ENCODE assay signal across 8 cellular contexts in genomic region chr19:50909240-50910070, GRCh38. TPM values are rescaled to one million over a fixed set of nuclear protein-coding genes. Genes with fewer than 3 reads are reported as not detected.
A peak's percentile ranks its signal among the peaks of the same experiment; 100 is the strongest.
DNase-seq lines count a peak whose midpoint lies in the region; ATAC-seq, FAIRE-seq and TF ChIP-seq lines count a peak whose summit lies in the region.

No MANE protein-coding gene starts in this region.

- H3K9me3 ChIP-seq in HepG2 (ENCODE audit: low read length) = no peaks in the 10 kb centered on the region

- H3K4me2 ChIP-seq in HepG2 (ENCODE audit: low read depth, low read length) = no peak overlapping the region

- 12% methylated on average over 8 of the region's 36 CpGs for WGBS in HepG2 (ENCODE audit: low lambda C conversion rate)

- H3K9me3 Mint-ChIP-seq in activated T-cell treated with anti-CD3 and anti-CD28 coated beads, Interleukin-2, amount 50 U/mL, for 72 hours = no peaks in the 10 kb centered on the region

- in situ Hi-C loops in HepG2 (cut with HindIII; ENCODE audit: extremely low pct_ligation_motif_present, low pct_unique_long_range_greater_than_20kb) = no loop called here

- H3K27me3 ChIP-seq in HepG2 (ENCODE audit: control insufficient read depth in 1 of 2, insufficient read depth in 2 of 2, low read length in 2 of 2) = peaks cover 3 to 36% of the 10 kb centered on the region in 2 experiments

- TF ChIP-seq EP300 in HepG2 (IDR thresholded peaks at IDR 0.05; ENCODE audit: low read depth in 2 of 2, low read length in 2 of 2) (no peak), HepG2 (CRISPR knock-in tag; IDR thresholded peaks at IDR 0.05; ENCODE audit: borderline replicate concordance) (no peak)

- H3K27ac ChIP-seq in HepG2 (ENCODE audit: extremely low read length, insufficient read depth, low read length) = no peak overlapping the region

- no peak overlapping the region for H2AFZ ChIP-seq in HepG2 (ENCODE audit: low read length)

- H3K4me1 ChIP-seq in HepG2 (ENCODE audit: insufficient read depth, low read length) = no peaks in the 10 kb centered on the region

- TF ChIP-seq POLR2A in HepG2 (IDR thresholded peaks at IDR 0.05; ENCODE audit: insufficient read depth in 1 of 2, low read depth in 2 of 2, low read length in 2 of 2) = no peak

- ATAC-seq in GM18868 (IDR thresholded peaks at IDR 0.05; ENCODE audit: unreplicated experiment) (peak; percentile 67), HepG2 (peak; percentile 76), HG02840 (IDR thresholded peaks at IDR 0.05; ENCODE audit: low FRiP score, unreplicated experiment) (no peak)
- ATAC-seq in activated T-cell treated with anti-CD3 and anti-CD28 coated beads, Interleukin-2, amount 50 U/mL, for 72 hours (replicated peaks in 1 of 2) = peak; percentile 60 to 63

- no peak for TF ChIP-seq RAD21 in HepG2 (CRISPR knock-in tag; IDR thresholded peaks at IDR 0.05)

- no TSS peak for BruUV-seq in HepG2 (replicated peaks; lab: Mats Ljungman, UMichigan)

- no peak overlapping the region for H3K27ac Mint-ChIP-seq in activated T-cell treated with anti-CD3 and anti-CD28 coated beads, Interleukin-2, amount 50 U/mL, for 72 hours

- intact Hi-C loops in HepG2 (cut with micrococcal nuclease; ENCODE audit: unreplicated experiment) = no loop called here

- H3K9ac ChIP-seq in HepG2 (ENCODE audit: insufficient read depth, low read depth, low read length) = no peak overlapping the region

- DNase-seq in AG08396 (ENCODE audit: low spot score) = peak; percentile 52
- DNase-seq in NCI-H146 (lab: John Stamatoyannopoulos, UW) = peak; percentile 84
- peak; percentile 53 to 56 for DNase-seq in activated T-cell treated with anti-CD3 and anti-CD28 coated beads, Interleukin-2, amount 50 U/mL, for 72 hours
- peak; percentile 13 for DNase-seq in HepG2 (ENCODE audit: low spot score)
- DNase-seq in A172 (ENCODE audit: low spot score) = no peak
- DNase-seq in AML-193 (lab: John Stamatoyannopoulos, UW) = no peak

- peaks cover 10% of the 10 kb centered on the region for H3K4me1 Mint-ChIP-seq in activated T-cell treated with anti-CD3 and anti-CD28 coated beads, Interleukin-2, amount 50 U/mL, for 72 hours (ENCODE audit: low read depth)

- TF ChIP-seq CTCF in HepG2 (CRISPR knock-in tag; IDR thresholded peaks at IDR 0.05) = no peak

- POLR2A ChIA-PET in HepG2 (lab: Yijun Ruan, JAX) = no interaction called here

- no peak for FAIRE-seq in HepG2 (lab: Jason Lieb, UNC)

- CTCF ChIA-PET in HepG2 (lab: Yijun Ruan, JAX; ENCODE audit: low intra/inter-chr PET ratio, low total read pairs) = no interaction called here

- no peaks in the 10 kb centered on the region for H3K36me3 Mint-ChIP-seq in activated T-cell treated with anti-CD3 and anti-CD28 coated beads, Interleukin-2, amount 50 U/mL, for 72 hours (ENCODE audit: insufficient read depth in 2 of 2)

- peak overlapping the region; percentile 45 to 62 for H3K4me3 Mint-ChIP-seq in activated T-cell treated with anti-CD3 and anti-CD28 coated beads, Interleukin-2, amount 50 U/mL, for 72 hours

- H3K79me2 ChIP-seq in HepG2 (ENCODE audit: insufficient read depth, low read length) = no peaks in the 10 kb centered on the region

- no peaks in the 10 kb centered on the region for H3K36me3 ChIP-seq in HepG2 (replicated peaks in 1 of 2; ENCODE audit: control insufficient read depth in 1 of 2, insufficient read depth in 2 of 2, low read length in 2 of 2)

- peaks cover 16% of the 10 kb centered on the region for H3K27me3 Mint-ChIP-seq in activated T-cell treated with anti-CD3 and anti-CD28 coated beads, Interleukin-2, amount 50 U/mL, for 72 hours (ENCODE audit: low read depth)

- H4K20me1 ChIP-seq in HepG2 (ENCODE audit: insufficient read depth, low read length) = no peaks in the 10 kb centered on the region

- peak overlapping the region in 1 of 3 experiments; percentile 26; a peak in 1 of 6 replicates for H3K4me3 ChIP-seq in HepG2 (replicated peaks in 1 of 3; ENCODE audit: insufficient read depth in 1 of 3, low read depth in 2 of 3, low read length in 3 of 3)

RNA-seq across cellular contexts. Expression of gene KLK4, which starts 1.7 kb away (rescaled TPM):
- not detected for total RNA-seq in activated T-cell treated with anti-CD3 and anti-CD28 coated beads, Interleukin-2, amount 50 U/mL, for 72 hours
- total RNA-seq in HepG2 (2016; rRNA removed; fragmentation: Illumina TruSeq; extraction: Trizol) = not detected in 2 replicates
- total RNA-seq in HepG2 (2016; cell fraction: cytosol; rRNA removed; fragmentation: Illumina TruSeq; extraction: Trizol; ENCODE audit: low read depth) = not detected in 2 replicates
- total RNA-seq in HepG2 (2016; cell fraction: insoluble cytoplasmic fraction; rRNA removed; fragmentation: Illumina TruSeq; extraction: Trizol) = not detected in 2 replicates
- not detected in 2 replicates for total RNA-seq in HepG2 (2016; cell fraction: membrane; rRNA removed; fragmentation: Illumina TruSeq; extraction: Trizol)
- not detected in 2 replicates for total RNA-seq in HepG2 (2016; cell fraction: nucleus; rRNA removed; fragmentation: Illumina TruSeq; extraction: Trizol)
- not detected in 2 replicates for polyA plus RNA-seq in HepG2 (2011; rRNA removed)
- not detected in 2 replicates for polyA plus RNA-seq in HepG2 (2011; cell fraction: cytosol; rRNA removed)
- not detected in 2 replicates for polyA plus RNA-seq in HepG2 (2011; cell fraction: nucleus; rRNA removed)
- not detected in 2 replicates for polyA plus RNA-seq in HepG2 (2012)
- not detected in 2 replicates for polyA plus RNA-seq in HepG2 (2016; cell fraction: cytosol; fragmentation: Illumina TruSeq; extraction: Trizol; ENCODE audit: low read depth)
- not detected in 2 replicates for polyA plus RNA-seq in HepG2 (2016; cell fraction: insoluble cytoplasmic fraction; fragmentation: Illumina TruSeq; extraction: Trizol; ENCODE audit: low read depth)
- polyA plus RNA-seq in HepG2 (2016; cell fraction: membrane; fragmentation: Illumina TruSeq; extraction: Trizol; ENCODE audit: low read depth) = not detected in 2 replicates
- not detected in 2 replicates for polyA plus RNA-seq in HepG2 (2016; cell fraction: nucleus; fragmentation: Illumina TruSeq; extraction: Trizol; ENCODE audit: insufficient read depth, low read depth)
- not detected in 2 replicates for polyA minus RNA-seq in HepG2 (2011; rRNA and poly(A)+ RNA removed; ENCODE audit: low replicate concordance)
- polyA minus RNA-seq in HepG2 (2011; cell fraction: cytosol; rRNA and poly(A)+ RNA removed) = not detected in 2 replicates
- not detected in 2 replicates for polyA minus RNA-seq in HepG2 (2011; cell fraction: nucleus; rRNA and poly(A)+ RNA removed)
- total RNA-seq in A172 (2014; rRNA removed; shearing (Covaris generic)) = not detected in 2 replicates

RNA-seq across cellular contexts. Expression of gene KLK2, which starts 36.2 kb away (rescaled TPM):
- under 1 TPM in 1 of 2 donors, not detected in 1; 0.63 TPM for total RNA-seq in activated T-cell treated with anti-CD3 and anti-CD28 coated beads, Interleukin-2, amount 50 U/mL, for 72 hours
- not detected in 2 replicates for total RNA-seq in HepG2 (2016; rRNA removed; fragmentation: Illumina TruSeq; extraction: Trizol)
- total RNA-seq in HepG2 (2016; cell fraction: cytosol; rRNA removed; fragmentation: Illumina TruSeq; extraction: Trizol; ENCODE audit: low read depth) = not detected in 2 replicates
- total RNA-seq in HepG2 (2016; cell fraction: insoluble cytoplasmic fraction; rRNA removed; fragmentation: Illumina TruSeq; extraction: Trizol) = not detected in 2 replicates
- total RNA-seq in HepG2 (2016; cell fraction: membrane; rRNA removed; fragmentation: Illumina TruSeq; extraction: Trizol) = not detected in 2 replicates
- total RNA-seq in HepG2 (2016; cell fraction: nucleus; rRNA removed; fragmentation: Illumina TruSeq; extraction: Trizol) = not detected in 2 replicates
- 0.11 TPM in 1 of 2 replicates, not detected in the other for polyA plus RNA-seq in HepG2 (2011; rRNA removed)
- polyA plus RNA-seq in HepG2 (2011; cell fraction: cytosol; rRNA removed) = not detected in 2 replicates
- polyA plus RNA-seq in HepG2 (2011; cell fraction: nucleus; rRNA removed) = 0.31 and 0.35 TPM in 2 replicates
- polyA plus RNA-seq in HepG2 (2012) = not detected in 2 replicates
- polyA plus RNA-seq in HepG2 (2016; cell fraction: cytosol; fragmentation: Illumina TruSeq; extraction: Trizol; ENCODE audit: low read depth) = not detected in 2 replicates
- not detected in 2 replicates for polyA plus RNA-seq in HepG2 (2016; cell fraction: insoluble cytoplasmic fraction; fragmentation: Illumina TruSeq; extraction: Trizol; ENCODE audit: low read depth)
- not detected in 2 replicates for polyA plus RNA-seq in HepG2 (2016; cell fraction: membrane; fragmentation: Illumina TruSeq; extraction: Trizol; ENCODE audit: low read depth)
- polyA plus RNA-seq in HepG2 (2016; cell fraction: nucleus; fragmentation: Illumina TruSeq; extraction: Trizol; ENCODE audit: insufficient read depth, low read depth) = not detected in 2 replicates
- polyA minus RNA-seq in HepG2 (2011; rRNA and poly(A)+ RNA removed; ENCODE audit: low replicate concordance) = not detected in 2 replicates
- polyA minus RNA-seq in HepG2 (2011; cell fraction: cytosol; rRNA and poly(A)+ RNA removed) = not detected in 2 replicates
- 0.37 and 0.64 TPM in 2 replicates for polyA minus RNA-seq in HepG2 (2011; cell fraction: nucleus; rRNA and poly(A)+ RNA removed)
- total RNA-seq in A172 (2014; rRNA removed; shearing (Covaris generic)) = not detected in 2 replicates

RNA-seq across cellular contexts. Expression of gene KLK5, which starts 43.4 kb away (rescaled TPM):
- not detected for total RNA-seq in activated T-cell treated with anti-CD3 and anti-CD28 coated beads, Interleukin-2, amount 50 U/mL, for 72 hours
- not detected in 2 replicates for total RNA-seq in HepG2 (2016; rRNA removed; fragmentation: Illumina TruSeq; extraction: Trizol)
- total RNA-seq in HepG2 (2016; cell fraction: cytosol; rRNA removed; fragmentation: Illumina TruSeq; extraction: Trizol; ENCODE audit: low read depth) = not detected in 2 replicates
- not detected in 2 replicates for total RNA-seq in HepG2 (2016; cell fraction: insoluble cytoplasmic fraction; rRNA removed; fragmentation: Illumina TruSeq; extraction: Trizol)
- not detected in 2 replicates for total RNA-seq in HepG2 (2016; cell fraction: membrane; rRNA removed; fragmentation: Illumina TruSeq; extraction: Trizol)
- total RNA-seq in HepG2 (2016; cell fraction: nucleus; rRNA removed; fragmentation: Illumina TruSeq; extraction: Trizol) = not detected in 2 replicates
- not detected in 2 replicates for polyA plus RNA-seq in HepG2 (2011; rRNA removed)
- not detected in 2 replicates for polyA plus RNA-seq in HepG2 (2011; cell fraction: cytosol; rRNA removed)
- not detected in 2 replicates for polyA plus RNA-seq in HepG2 (2011; cell fraction: nucleus; rRNA removed)
- not detected in 2 replicates for polyA plus RNA-seq in HepG2 (2012)
- not detected in 2 replicates for polyA plus RNA-seq in HepG2 (2016; cell fraction: cytosol; fragmentation: Illumina TruSeq; extraction: Trizol; ENCODE audit: low read depth)
- polyA plus RNA-seq in HepG2 (2016; cell fraction: insoluble cytoplasmic fraction; fragmentation: Illumina TruSeq; extraction: Trizol; ENCODE audit: low read depth) = not detected in 2 replicates
- not detected in 2 replicates for polyA plus RNA-seq in HepG2 (2016; cell fraction: membrane; fragmentation: Illumina TruSeq; extraction: Trizol; ENCODE audit: low read depth)
- polyA plus RNA-seq in HepG2 (2016; cell fraction: nucleus; fragmentation: Illumina TruSeq; extraction: Trizol; ENCODE audit: insufficient read depth, low read depth) = not detected in 2 replicates
- polyA minus RNA-seq in HepG2 (2011; rRNA and poly(A)+ RNA removed; ENCODE audit: low replicate concordance) = 0.23 TPM in 1 of 2 replicates, not detected in the other
- not detected in 2 replicates for polyA minus RNA-seq in HepG2 (2011; cell fraction: cytosol; rRNA and poly(A)+ RNA removed)
- polyA minus RNA-seq in HepG2 (2011; cell fraction: nucleus; rRNA and poly(A)+ RNA removed) = not detected in 2 replicates
- not detected in 2 replicates for total RNA-seq in A172 (2014; rRNA removed; shearing (Covaris generic))

RNA-seq across cellular contexts. Expression of gene KLK3, which starts 54.7 kb away (rescaled TPM):
- total RNA-seq in activated T-cell treated with anti-CD3 and anti-CD28 coated beads, Interleukin-2, amount 50 U/mL, for 72 hours = not detected
- total RNA-seq in HepG2 (2016; rRNA removed; fragmentation: Illumina TruSeq; extraction: Trizol) = not detected in 2 replicates
- not detected in 2 replicates for total RNA-seq in HepG2 (2016; cell fraction: cytosol; rRNA removed; fragmentation: Illumina TruSeq; extraction: Trizol; ENCODE audit: low read depth)
- not detected in 2 replicates for total RNA-seq in HepG2 (2016; cell fraction: insoluble cytoplasmic fraction; rRNA removed; fragmentation: Illumina TruSeq; extraction: Trizol)
- not detected in 2 replicates for total RNA-seq in HepG2 (2016; cell fraction: membrane; rRNA removed; fragmentation: Illumina TruSeq; extraction: Trizol)
- total RNA-seq in HepG2 (2016; cell fraction: nucleus; rRNA removed; fragmentation: Illumina TruSeq; extraction: Trizol) = not detected in 2 replicates
- polyA plus RNA-seq in HepG2 (2011; rRNA removed) = not detected in 2 replicates
- polyA plus RNA-seq in HepG2 (2011; cell fraction: cytosol; rRNA removed) = not detected in 2 replicates
- not detected in 2 replicates for polyA plus RNA-seq in HepG2 (2011; cell fraction: nucleus; rRNA removed)
- polyA plus RNA-seq in HepG2 (2012) = not detected in 2 replicates
- not detected in 2 replicates for polyA plus RNA-seq in HepG2 (2016; cell fraction: cytosol; fragmentation: Illumina TruSeq; extraction: Trizol; ENCODE audit: low read depth)
- not detected in 2 replicates for polyA plus RNA-seq in HepG2 (2016; cell fraction: insoluble cytoplasmic fraction; fragmentation: Illumina TruSeq; extraction: Trizol; ENCODE audit: low read depth)
- not detected in 2 replicates for polyA plus RNA-seq in HepG2 (2016; cell fraction: membrane; fragmentation: Illumina TruSeq; extraction: Trizol; ENCODE audit: low read depth)
- polyA plus RNA-seq in HepG2 (2016; cell fraction: nucleus; fragmentation: Illumina TruSeq; extraction: Trizol; ENCODE audit: insufficient read depth, low read depth) = not detected in 2 replicates
- polyA minus RNA-seq in HepG2 (2011; rRNA and poly(A)+ RNA removed; ENCODE audit: low replicate concordance) = not detected in 2 replicates
- not detected in 2 replicates for polyA minus RNA-seq in HepG2 (2011; cell fraction: cytosol; rRNA and poly(A)+ RNA removed)
- not detected in 2 replicates for polyA minus RNA-seq in HepG2 (2011; cell fraction: nucleus; rRNA and poly(A)+ RNA removed)
- not detected in 2 replicates for total RNA-seq in A172 (2014; rRNA removed; shearing (Covaris generic))

RNA-seq across cellular contexts. Expression of gene KLK6, which starts 59.9 kb away (rescaled TPM):
- total RNA-seq in activated T-cell treated with anti-CD3 and anti-CD28 coated beads, Interleukin-2, amount 50 U/mL, for 72 hours = not detected
- total RNA-seq in HepG2 (2016; rRNA removed; fragmentation: Illumina TruSeq; extraction: Trizol) = 0.15 TPM in 1 of 2 replicates, not detected in the other
- total RNA-seq in HepG2 (2016; cell fraction: cytosol; rRNA removed; fragmentation: Illumina TruSeq; extraction: Trizol; ENCODE audit: low read depth) = not detected in 2 replicates
- 0.13 TPM in 1 of 2 replicates, not detected in the other for total RNA-seq in HepG2 (2016; cell fraction: insoluble cytoplasmic fraction; rRNA removed; fragmentation: Illumina TruSeq; extraction: Trizol)
- 0.14 TPM in 1 of 2 replicates, not detected in the other for total RNA-seq in HepG2 (2016; cell fraction: membrane; rRNA removed; fragmentation: Illumina TruSeq; extraction: Trizol)
- total RNA-seq in HepG2 (2016; cell fraction: nucleus; rRNA removed; fragmentation: Illumina TruSeq; extraction: Trizol) = not detected in 2 replicates
- polyA plus RNA-seq in HepG2 (2011; rRNA removed) = 1.6 and 1.8 TPM in 2 replicates
- polyA plus RNA-seq in HepG2 (2011; cell fraction: cytosol; rRNA removed) = 1.3 and 1.4 TPM in 2 replicates
- polyA plus RNA-seq in HepG2 (2011; cell fraction: nucleus; rRNA removed) = 0.21 and 0.57 TPM in 2 replicates
- polyA plus RNA-seq in HepG2 (2012) = 0.13 and 0.44 TPM in 2 replicates
- 0.14 TPM in 1 of 2 replicates, not detected in the other for polyA plus RNA-seq in HepG2 (2016; cell fraction: cytosol; fragmentation: Illumina TruSeq; extraction: Trizol; ENCODE audit: low read depth)
- polyA plus RNA-seq in HepG2 (2016; cell fraction: insoluble cytoplasmic fraction; fragmentation: Illumina TruSeq; extraction: Trizol; ENCODE audit: low read depth) = 0.39 TPM in 1 of 2 replicates, not detected in the other
- polyA plus RNA-seq in HepG2 (2016; cell fraction: membrane; fragmentation: Illumina TruSeq; extraction: Trizol; ENCODE audit: low read depth) = 0.16 TPM in 1 of 2 replicates, not detected in the other
- polyA plus RNA-seq in HepG2 (2016; cell fraction: nucleus; fragmentation: Illumina TruSeq; extraction: Trizol; ENCODE audit: insufficient read depth, low read depth) = 0.36 and 0.41 TPM in 2 replicates
- polyA minus RNA-seq in HepG2 (2011; rRNA and poly(A)+ RNA removed; ENCODE audit: low replicate concordance) = 1.2 TPM in 1 of 2 replicates, not detected in the other
- 0.69 TPM in 1 of 2 replicates, not detected in the other for polyA minus RNA-seq in HepG2 (2011; cell fraction: cytosol; rRNA and poly(A)+ RNA removed)
- polyA minus RNA-seq in HepG2 (2011; cell fraction: nucleus; rRNA and poly(A)+ RNA removed) = not detected in 2 replicates
- total RNA-seq in A172 (2014; rRNA removed; shearing (Covaris generic)) = 0.07 and 0.12 TPM in 2 replicates

Comparison
In these comparisons a context has a peak if more than half of its experiments do, and no peak if none do; other contexts are left out.
1. DNase-seq: peak in AG08396 (single experiment), NCI-H146 (single experiment), activated T-cell treated with anti-CD3 and anti-CD28 coated beads, Interleukin-2, amount 50 U/mL, for 72 hours (2 of 2) and HepG2 (single experiment); none in A172 (single experiment) and AML-193 (0 of 2).